In genomic region chr12:85373045-85373444, GRCh38 we compare ENCODE assay signal across 2 cellular contexts.
TF ChIP-seq lines count a peak whose summit lies in the region.

No MANE protein-coding gene starts in this region.

TF ChIP-seq in HepG2, 621 proteins besides CTCF, POLR2A, EP300 and RAD21:
- TF ChIP-seq RFXANK (CRISPR knock-in tag; IDR thresholded peaks at IDR 0.05) (no peak), TARDBP (CRISPR knock-in tag; IDR thresholded peaks at IDR 0.05) (no peak), CEBPB (IDR thresholded peaks at IDR 0.05; ENCODE audit: borderline replicate concordance, low read depth, low read length) (peak; percentile 16; the same call in 1 of the 2 replicates), HOXA5 (CRISPR knock-in tag; IDR thresholded peaks at IDR 0.05) (no peak), ZNF180 (CRISPR knock-in tag; IDR thresholded peaks at IDR 0.05; ENCODE audit: borderline replicate concordance, low read depth) (no peak), TBX3 (IDR thresholded peaks at IDR 0.05; ENCODE audit: borderline replicate concordance) (no peak)
TF ChIP-seq in HepG2: peak in this region for 1.

TF ChIP-seq in IMR-90, 13 proteins besides CTCF, POLR2A, EP300 and RAD21:
- TF ChIP-seq MXI1 (IDR thresholded peaks at IDR 0.05; ENCODE audit: borderline replicate concordance, low read depth, low read length), result no peak
- TF ChIP-seq CEBPB (IDR thresholded peaks at IDR 0.05; ENCODE audit: low read depth, low read length), result peak; percentile 72
